In the genomic region with DNA sequence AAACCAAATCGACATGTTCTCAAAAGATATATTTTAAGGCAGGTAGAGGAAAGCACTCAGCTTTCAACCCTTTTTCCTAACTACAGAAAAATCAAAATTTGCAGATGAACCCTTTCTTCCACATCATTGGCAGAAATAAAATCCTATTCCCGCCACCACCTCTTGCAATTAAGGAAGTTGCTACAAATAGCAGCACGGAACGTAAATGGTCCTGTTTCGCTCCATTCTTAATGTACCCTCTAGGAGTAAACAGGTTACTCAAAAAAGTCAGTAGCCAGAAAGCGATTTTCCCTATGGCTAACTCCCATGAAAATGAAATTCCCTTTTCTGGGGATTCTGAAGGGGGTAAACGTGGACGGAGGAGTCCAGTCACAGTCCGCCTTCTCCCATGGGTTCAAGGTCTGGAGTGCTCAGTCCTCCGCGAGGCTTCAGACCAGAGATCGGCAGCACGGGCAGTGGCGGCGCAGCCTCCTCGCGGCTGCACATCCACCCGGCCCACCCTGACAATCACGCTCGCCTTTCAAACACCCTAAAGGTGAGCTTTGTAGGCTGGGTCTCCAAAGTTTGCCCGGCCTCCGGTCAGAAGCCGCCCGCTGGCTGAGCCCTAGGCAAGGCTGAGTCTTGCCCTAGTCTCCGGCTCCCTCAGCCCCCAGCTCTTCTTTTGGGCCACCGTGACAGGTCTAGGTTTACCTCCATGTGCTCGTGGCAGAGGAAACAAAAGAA, we compare ENCODE assay signal across 8 cellular contexts. TPM values are rescaled to one million over a fixed set of nuclear protein-coding genes. Genes with fewer than 3 reads are reported as not detected.
DNase-seq lines count a peak whose midpoint lies in the region; ATAC-seq and TF ChIP-seq lines count a peak whose summit lies in the region.

No MANE protein-coding gene starts in this region.

- H3K9me3 ChIP-seq in KOPT-K1 (ENCODE audit: insufficient read depth, low read length, poor library complexity, severe bottlenecking) (no peaks in the 10 kb centered on the region), esophagus squamous epithelium (no peaks in the 10 kb centered on the region)

- intact Hi-C loops in esophagus squamous epithelium (cut with DNase I) = no loop called here

- H3K27me3 ChIP-seq in esophagus squamous epithelium = no peaks in the 10 kb centered on the region

- H3K27ac ChIP-seq in KOPT-K1 (ENCODE audit: low read depth, low read length, poor library complexity, severe bottlenecking) (peak overlapping the region; percentile 76), esophagus squamous epithelium (peak overlapping the region; percentile 93 to 98 (median 98))

- DNase-seq in EL = peak; percentile 29
- DNase-seq in activated CD8-positive, alpha-beta memory T cell treated with anti-CD3 and anti-CD28 coated beads for 24 hours = peak; percentile 68
- no peak for DNase-seq in esophagus squamous epithelium (lab: John Stamatoyannopoulos, UW)
- no peak for DNase-seq in mucosa of gallbladder (ENCODE audit: low spot score)

- peaks cover 4% of the 10 kb centered on the region for H3K27me3 Mint-ChIP-seq in nephron (ENCODE audit: low read depth)

- peaks cover 27% of the 10 kb centered on the region for H3K4me1 Mint-ChIP-seq in nephron

- 7 to 34% methylated on average over 6 to 11 of the region's 27 CpGs for WGBS in esophagus squamous epithelium, 2 donors

- TF ChIP-seq POLR2A in esophagus squamous epithelium (IDR thresholded peaks at IDR 0.05) = no peak

- no peaks in the 10 kb centered on the region for H3K9me3 Mint-ChIP-seq in nephron

- peak overlapping the region; percentile 64 to 87 (median 83) for H3K4me3 ChIP-seq in esophagus squamous epithelium

- peak overlapping the region in 2 of 3 experiments; percentile 33 to 37 for H3K27ac Mint-ChIP-seq in nephron

- peaks cover 0 to 22% (median 0%) of the 10 kb centered on the region in 3 donors for H3K4me1 ChIP-seq in esophagus squamous epithelium

- H3K4me3 Mint-ChIP-seq in nephron = peak overlapping the region; percentile 82 to 86 (median 86)

- no peaks in the 10 kb centered on the region for H3K36me3 Mint-ChIP-seq in nephron (ENCODE audit: low read depth)

- H3K36me3 ChIP-seq in KOPT-K1 (ENCODE audit: insufficient read depth, low read length) (no peaks in the 10 kb centered on the region), esophagus squamous epithelium (no peaks in the 10 kb centered on the region)

- no peak for ATAC-seq in HG03196 (IDR thresholded peaks at IDR 0.05; ENCODE audit: unreplicated experiment)
- no peak for ATAC-seq in GM21619 (IDR thresholded peaks at IDR 0.05; ENCODE audit: unreplicated experiment)

- no peak for TF ChIP-seq CTCF in esophagus squamous epithelium (IDR thresholded peaks at IDR 0.05)
- no peak for TF ChIP-seq CTCF in nephron (IDR thresholded peaks at IDR 0.05; ENCODE audit: unreplicated experiment in 3 of 3)

RNA-seq across cellular contexts. Expression of a gene that starts 1.8 kb away (rescaled TPM):
- 10 to 100 TPM in 3 of 4 donors, 1 to 10 TPM in 1; 5.9 to 24.4 (median 14.9) TPM for total RNA-seq in esophagus squamous epithelium
- 9.3 TPM for total RNA-seq in mucosa of gallbladder

RNA-seq across cellular contexts. Expression of a gene that starts 34.2 kb away (rescaled TPM):
- not detected for total RNA-seq in esophagus squamous epithelium
- total RNA-seq in mucosa of gallbladder = not detected

Comparison
In these comparisons a context has a peak if more than half of its experiments do, and no peak if none do; other contexts are left out.
1. DNase-seq: peak in EL (single experiment) and activated CD8-positive, alpha-beta memory T cell treated with anti-CD3 and anti-CD28 coated beads for 24 hours (single experiment); none in esophagus squamous epithelium (single experiment) and mucosa of gallbladder (single experiment).